1 cellular context compared by ENCODE assay signal in the genomic region with DNA sequence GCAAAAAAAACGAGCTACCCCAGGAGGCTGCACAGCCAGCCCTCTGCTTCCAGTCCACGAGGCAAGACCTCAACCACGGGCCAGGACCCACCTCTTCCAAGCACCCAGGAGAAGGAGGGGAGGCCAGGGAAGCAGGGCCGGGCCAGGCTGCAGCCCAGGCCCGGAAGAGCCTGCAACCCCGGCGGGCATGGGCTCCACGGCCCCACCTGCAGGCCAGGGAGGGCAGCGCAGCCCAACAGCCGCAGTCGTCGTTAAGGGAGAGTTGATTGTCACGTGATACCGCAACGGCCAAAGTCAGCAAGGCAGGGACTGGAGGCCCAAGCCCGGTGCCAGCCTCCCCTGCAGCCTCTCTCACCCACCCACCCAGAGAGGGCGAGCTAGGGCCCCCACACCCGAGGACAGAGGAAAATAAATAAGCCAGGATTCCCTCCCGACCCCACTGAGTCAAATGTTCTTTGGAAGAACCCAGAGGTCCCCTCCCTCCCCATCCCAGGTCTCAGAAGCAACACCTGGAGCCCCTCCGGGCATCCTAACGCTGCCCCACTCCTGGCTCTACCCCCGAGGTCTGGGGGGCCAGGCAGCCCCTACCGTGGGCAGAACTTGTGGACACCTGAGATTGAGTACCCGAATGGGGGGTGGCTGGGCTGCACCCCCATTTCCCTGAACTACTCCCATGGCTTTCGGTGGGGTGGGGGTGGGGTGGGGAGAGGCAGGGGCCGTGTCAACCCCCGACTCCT.
TF ChIP-seq lines count a peak whose summit lies in the region.

No MANE protein-coding gene starts in this region.

TF ChIP-seq in HepG2, 621 proteins besides CTCF, POLR2A, EP300 and RAD21 (continued from another document and continues in another):
- TF ChIP-seq, protein P1, sequence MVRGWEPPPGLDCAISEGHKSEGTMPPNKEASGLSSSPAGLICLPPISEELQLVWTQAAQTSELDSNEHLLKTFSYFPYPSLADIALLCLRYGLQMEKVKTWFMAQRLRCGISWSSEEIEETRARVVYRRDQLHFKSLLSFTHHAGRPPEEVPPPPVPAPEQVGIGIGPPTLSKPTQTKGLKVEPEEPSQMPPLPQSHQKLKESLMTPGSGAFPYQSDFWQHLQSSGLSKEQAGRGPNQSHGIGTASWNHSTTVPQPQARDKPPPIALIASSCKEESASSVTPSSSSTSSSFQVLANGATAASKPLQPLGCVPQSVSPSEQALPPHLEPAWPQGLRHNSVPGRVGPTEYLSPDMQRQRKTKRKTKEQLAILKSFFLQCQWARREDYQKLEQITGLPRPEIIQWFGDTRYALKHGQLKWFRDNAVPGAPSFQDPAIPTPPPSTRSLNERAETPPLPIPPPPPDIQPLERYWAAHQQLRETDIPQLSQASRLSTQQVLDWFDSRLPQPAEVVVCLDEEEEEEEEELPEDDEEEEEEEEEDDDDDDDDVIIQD (CRISPR knock-in tag; IDR thresholded peaks at IDR 0.05; ENCODE audit: low read depth) = no peak
- TF ChIP-seq TEAD2 (CRISPR knock-in tag; IDR thresholded peaks at IDR 0.05) (no peak), ZNF572 (CRISPR knock-in tag; IDR thresholded peaks at IDR 0.05) (no peak), SALL1 (CRISPR knock-in tag; IDR thresholded peaks at IDR 0.05) (peak; percentile 46; the same call in 1 of the 2 replicates), HMG20A (CRISPR knock-in tag; IDR thresholded peaks at IDR 0.05; ENCODE audit: borderline replicate concordance) (no peak), ZSCAN25 (CRISPR knock-in tag; IDR thresholded peaks at IDR 0.05) (peak; percentile 40; the same call in 1 of the 2 replicates), RBFOX2 (IDR thresholded peaks at IDR 0.05; ENCODE audit: low read depth, low read length) (no peak), ZNF746 (CRISPR knock-in tag; IDR thresholded peaks at IDR 0.05) (no peak), AKAP8 (CRISPR knock-in tag; IDR thresholded peaks at IDR 0.05) (peak; percentile 58; the same call in 1 of the 2 replicates), SP1 (IDR thresholded peaks at IDR 0.05) (no peak), SP1 (CRISPR knock-in tag; IDR thresholded peaks at IDR 0.05) (0 out of 2 replicates have a peak, but pooled peaks have one; percentile 22), ZNF768 (CRISPR knock-in tag; IDR thresholded peaks at IDR 0.05) (peak; percentile 23; the same call in 1 of the 2 replicates), ZNF274 (CRISPR knock-in tag; IDR thresholded peaks at IDR 0.05) (no peak), PITX1 (CRISPR knock-in tag; IDR thresholded peaks at IDR 0.05) (0 out of 2 replicates have a peak, but pooled peaks have one; percentile 36), ZNF883 (CRISPR knock-in tag; IDR thresholded peaks at IDR 0.05; ENCODE audit: not compliant biosample characterization) (peak; percentile 20), TARDBP (CRISPR knock-in tag; IDR thresholded peaks at IDR 0.05) (no peak), POGZ (CRISPR knock-in tag; IDR thresholded peaks at IDR 0.05) (0 out of 2 replicates have a peak, but pooled peaks have one; percentile 24), MTF1 (CRISPR knock-in tag; IDR thresholded peaks at IDR 0.05) (no peak), MED1 (CRISPR knock-in tag; IDR thresholded peaks at IDR 0.05) (no peak), ZNF20 (CRISPR knock-in tag; IDR thresholded peaks at IDR 0.05) (no peak), GATA4 (IDR thresholded peaks at IDR 0.05; ENCODE audit: borderline replicate concordance, low read depth) (no peak), ZSCAN12 (CRISPR knock-in tag; IDR thresholded peaks at IDR 0.05) (no peak), PAX8 (CRISPR knock-in tag; IDR thresholded peaks at IDR 0.05; ENCODE audit: borderline replicate concordance) (no peak), ZFY (CRISPR knock-in tag; IDR thresholded peaks at IDR 0.05) (peak; percentile 46; the same call in 1 of the 2 replicates), ELF3 (CRISPR knock-in tag; IDR thresholded peaks at IDR 0.05) (peak; percentile 60; the same call in 1 of the 2 replicates), ZNF782 (CRISPR knock-in tag; IDR thresholded peaks at IDR 0.05; ENCODE audit: borderline replicate concordance) (0 out of 2 replicates have a peak, but pooled peaks have one; percentile 15), ZNF543 (CRISPR knock-in tag; IDR thresholded peaks at IDR 0.05) (peak; percentile 20; the same call in 1 of the 2 replicates), RBM22 (optimal IDR thresholded peaks at IDR 0.05; ENCODE audit: low read length) (peak; percentile 46), HNRNPL (IDR thresholded peaks at IDR 0.05; ENCODE audit: low read depth, low read length) (0 out of 2 replicates have a peak, but pooled peaks have one; percentile 45), XRCC5 (optimal IDR thresholded peaks at IDR 0.05; ENCODE audit: low read length) (peak; percentile 96), ZNF101 (CRISPR knock-in tag; IDR thresholded peaks at IDR 0.05; ENCODE audit: borderline replicate concordance, low read depth) (no peak), FOXM1 (CRISPR knock-in tag; IDR thresholded peaks at IDR 0.05) (no peak), ELF1 (CRISPR knock-in tag; IDR thresholded peaks at IDR 0.05) (peak; percentile 86), GABPB1 (CRISPR knock-in tag; IDR thresholded peaks at IDR 0.05) (peak; percentile 75), YY1 (IDR thresholded peaks at IDR 0.05; ENCODE audit: insufficient read depth, insufficient replicate concordance, low read depth, low read length) (peak; percentile 48), MYC (CRISPR knock-in tag; IDR thresholded peaks at IDR 0.05; ENCODE audit: borderline replicate concordance) (peak; percentile 37; the same call in 1 of the 2 replicates), NPAS2 (CRISPR knock-in tag; IDR thresholded peaks at IDR 0.05; ENCODE audit: borderline replicate concordance) (no peak), GABPA (IDR thresholded peaks at IDR 0.05; ENCODE audit: low read depth, low read length) (no peak), GABPA (CRISPR knock-in tag; IDR thresholded peaks at IDR 0.05; ENCODE audit: low read depth) (no peak), HOXD1 (CRISPR knock-in tag; IDR thresholded peaks at IDR 0.05) (no peak), RXRB (CRISPR knock-in tag; IDR thresholded peaks at IDR 0.05; ENCODE audit: borderline replicate concordance) (no peak; the same call in 1 of the 2 replicates), SIN3B (IDR thresholded peaks at IDR 0.05; ENCODE audit: low read length) (no peak), PCBP1 (IDR thresholded peaks at IDR 0.05; ENCODE audit: borderline replicate concordance, low read depth, low read length) (0 out of 2 replicates have a peak, but pooled peaks have one; percentile 33), ZNF263 (CRISPR knock-in tag; IDR thresholded peaks at IDR 0.05) (0 out of 2 replicates have a peak, but pooled peaks have one; percentile 20), ZFP82 (CRISPR knock-in tag; IDR thresholded peaks at IDR 0.05; ENCODE audit: borderline replicate concordance) (0 out of 2 replicates have a peak, but pooled peaks have one; percentile 27)
- TF ChIP-seq, protein P2, sequence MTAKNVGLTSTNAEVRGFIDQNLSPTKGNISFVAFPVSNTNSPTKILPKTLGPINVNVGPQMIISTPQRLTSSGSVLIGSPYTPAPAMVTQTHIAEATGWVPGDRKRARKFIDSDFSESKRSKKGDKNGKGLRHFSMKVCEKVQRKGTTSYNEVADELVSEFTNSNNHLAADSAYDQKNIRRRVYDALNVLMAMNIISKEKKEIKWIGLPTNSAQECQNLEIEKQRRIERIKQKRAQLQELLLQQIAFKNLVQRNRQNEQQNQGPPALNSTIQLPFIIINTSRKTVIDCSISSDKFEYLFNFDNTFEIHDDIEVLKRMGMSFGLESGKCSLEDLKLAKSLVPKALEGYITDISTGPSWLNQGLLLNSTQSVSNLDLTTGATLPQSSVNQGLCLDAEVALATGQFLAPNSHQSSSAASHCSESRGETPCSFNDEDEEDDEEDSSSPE (CRISPR knock-in tag; IDR thresholded peaks at IDR 0.05) = 0 out of 2 replicates have a peak, but pooled peaks have one; percentile 32
- TF ChIP-seq, protein P3, sequence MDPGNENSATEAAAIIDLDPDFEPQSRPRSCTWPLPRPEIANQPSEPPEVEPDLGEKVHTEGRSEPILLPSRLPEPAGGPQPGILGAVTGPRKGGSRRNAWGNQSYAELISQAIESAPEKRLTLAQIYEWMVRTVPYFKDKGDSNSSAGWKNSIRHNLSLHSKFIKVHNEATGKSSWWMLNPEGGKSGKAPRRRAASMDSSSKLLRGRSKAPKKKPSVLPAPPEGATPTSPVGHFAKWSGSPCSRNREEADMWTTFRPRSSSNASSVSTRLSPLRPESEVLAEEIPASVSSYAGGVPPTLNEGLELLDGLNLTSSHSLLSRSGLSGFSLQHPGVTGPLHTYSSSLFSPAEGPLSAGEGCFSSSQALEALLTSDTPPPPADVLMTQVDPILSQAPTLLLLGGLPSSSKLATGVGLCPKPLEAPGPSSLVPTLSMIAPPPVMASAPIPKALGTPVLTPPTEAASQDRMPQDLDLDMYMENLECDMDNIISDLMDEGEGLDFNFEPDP (CRISPR knock-in tag; conservative IDR thresholded peaks at IDR 0.05) = no peak
- TF ChIP-seq, protein P4, sequence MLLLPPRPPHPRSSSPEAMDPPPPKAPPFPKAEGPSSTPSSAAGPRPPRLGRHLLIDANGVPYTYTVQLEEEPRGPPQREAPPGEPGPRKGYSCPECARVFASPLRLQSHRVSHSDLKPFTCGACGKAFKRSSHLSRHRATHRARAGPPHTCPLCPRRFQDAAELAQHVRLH (CRISPR knock-in tag; IDR thresholded peaks at IDR 0.05; ENCODE audit: borderline replicate concordance, low read depth) = no peak
- TF ChIP-seq, protein P5, sequence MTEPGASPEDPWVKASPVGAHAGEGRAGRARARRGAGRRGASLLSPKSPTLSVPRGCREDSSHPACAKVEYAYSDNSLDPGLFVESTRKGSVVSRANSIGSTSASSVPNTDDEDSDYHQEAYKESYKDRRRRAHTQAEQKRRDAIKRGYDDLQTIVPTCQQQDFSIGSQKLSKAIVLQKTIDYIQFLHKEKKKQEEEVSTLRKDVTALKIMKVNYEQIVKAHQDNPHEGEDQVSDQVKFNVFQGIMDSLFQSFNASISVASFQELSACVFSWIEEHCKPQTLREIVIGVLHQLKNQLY (CRISPR knock-in tag; IDR thresholded peaks at IDR 0.05) = peak; percentile 67; the same call in 1 of the 2 replicates
- TF ChIP-seq, protein P6, sequence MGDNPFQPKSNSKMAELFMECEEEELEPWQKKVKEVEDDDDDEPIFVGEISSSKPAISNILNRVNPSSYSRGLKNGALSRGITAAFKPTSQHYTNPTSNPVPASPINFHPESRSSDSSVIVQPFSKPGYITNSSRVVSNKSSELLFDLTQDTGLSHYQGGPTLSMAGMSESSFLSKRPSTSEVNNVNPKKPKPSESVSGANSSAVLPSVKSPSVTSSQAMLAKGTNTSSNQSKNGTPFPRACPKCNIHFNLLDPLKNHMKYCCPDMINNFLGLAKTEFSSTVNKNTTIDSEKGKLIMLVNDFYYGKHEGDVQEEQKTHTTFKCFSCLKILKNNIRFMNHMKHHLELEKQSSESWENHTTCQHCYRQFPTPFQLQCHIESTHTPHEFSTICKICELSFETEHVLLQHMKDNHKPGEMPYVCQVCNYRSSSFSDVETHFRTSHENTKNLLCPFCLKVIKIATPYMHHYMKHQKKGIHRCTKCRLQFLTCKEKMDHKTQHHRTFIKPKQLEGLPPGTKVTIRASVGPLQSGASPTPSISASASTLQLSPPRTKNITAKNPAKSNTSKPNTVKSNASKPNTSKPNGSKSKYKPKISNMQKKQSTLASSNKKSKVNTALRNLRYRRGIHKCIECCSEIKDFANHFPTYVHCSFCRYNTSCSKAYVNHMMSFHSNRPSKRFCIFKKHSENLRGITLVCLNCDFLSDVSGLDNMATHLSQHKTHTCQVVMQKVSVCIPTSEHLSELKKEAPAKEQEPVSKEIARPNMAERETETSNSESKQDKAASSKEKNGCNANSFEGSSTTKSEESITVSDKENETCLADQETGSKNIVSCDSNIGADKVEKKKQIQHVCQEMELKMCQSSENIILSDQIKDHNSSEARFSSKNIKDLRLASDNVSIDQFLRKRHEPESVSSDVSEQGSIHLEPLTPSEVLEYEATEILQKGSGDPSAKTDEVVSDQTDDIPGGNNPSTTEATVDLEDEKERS (CRISPR knock-in tag; IDR thresholded peaks at IDR 0.05) = no peak
- TF ChIP-seq, protein P7, sequence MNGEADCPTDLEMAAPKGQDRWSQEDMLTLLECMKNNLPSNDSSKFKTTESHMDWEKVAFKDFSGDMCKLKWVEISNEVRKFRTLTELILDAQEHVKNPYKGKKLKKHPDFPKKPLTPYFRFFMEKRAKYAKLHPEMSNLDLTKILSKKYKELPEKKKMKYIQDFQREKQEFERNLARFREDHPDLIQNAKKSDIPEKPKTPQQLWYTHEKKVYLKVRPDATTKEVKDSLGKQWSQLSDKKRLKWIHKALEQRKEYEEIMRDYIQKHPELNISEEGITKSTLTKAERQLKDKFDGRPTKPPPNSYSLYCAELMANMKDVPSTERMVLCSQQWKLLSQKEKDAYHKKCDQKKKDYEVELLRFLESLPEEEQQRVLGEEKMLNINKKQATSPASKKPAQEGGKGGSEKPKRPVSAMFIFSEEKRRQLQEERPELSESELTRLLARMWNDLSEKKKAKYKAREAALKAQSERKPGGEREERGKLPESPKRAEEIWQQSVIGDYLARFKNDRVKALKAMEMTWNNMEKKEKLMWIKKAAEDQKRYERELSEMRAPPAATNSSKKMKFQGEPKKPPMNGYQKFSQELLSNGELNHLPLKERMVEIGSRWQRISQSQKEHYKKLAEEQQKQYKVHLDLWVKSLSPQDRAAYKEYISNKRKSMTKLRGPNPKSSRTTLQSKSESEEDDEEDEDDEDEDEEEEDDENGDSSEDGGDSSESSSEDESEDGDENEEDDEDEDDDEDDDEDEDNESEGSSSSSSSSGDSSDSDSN (CRISPR knock-in tag; IDR thresholded peaks at IDR 0.05) = peak; percentile 62
- TF ChIP-seq, protein P8, sequence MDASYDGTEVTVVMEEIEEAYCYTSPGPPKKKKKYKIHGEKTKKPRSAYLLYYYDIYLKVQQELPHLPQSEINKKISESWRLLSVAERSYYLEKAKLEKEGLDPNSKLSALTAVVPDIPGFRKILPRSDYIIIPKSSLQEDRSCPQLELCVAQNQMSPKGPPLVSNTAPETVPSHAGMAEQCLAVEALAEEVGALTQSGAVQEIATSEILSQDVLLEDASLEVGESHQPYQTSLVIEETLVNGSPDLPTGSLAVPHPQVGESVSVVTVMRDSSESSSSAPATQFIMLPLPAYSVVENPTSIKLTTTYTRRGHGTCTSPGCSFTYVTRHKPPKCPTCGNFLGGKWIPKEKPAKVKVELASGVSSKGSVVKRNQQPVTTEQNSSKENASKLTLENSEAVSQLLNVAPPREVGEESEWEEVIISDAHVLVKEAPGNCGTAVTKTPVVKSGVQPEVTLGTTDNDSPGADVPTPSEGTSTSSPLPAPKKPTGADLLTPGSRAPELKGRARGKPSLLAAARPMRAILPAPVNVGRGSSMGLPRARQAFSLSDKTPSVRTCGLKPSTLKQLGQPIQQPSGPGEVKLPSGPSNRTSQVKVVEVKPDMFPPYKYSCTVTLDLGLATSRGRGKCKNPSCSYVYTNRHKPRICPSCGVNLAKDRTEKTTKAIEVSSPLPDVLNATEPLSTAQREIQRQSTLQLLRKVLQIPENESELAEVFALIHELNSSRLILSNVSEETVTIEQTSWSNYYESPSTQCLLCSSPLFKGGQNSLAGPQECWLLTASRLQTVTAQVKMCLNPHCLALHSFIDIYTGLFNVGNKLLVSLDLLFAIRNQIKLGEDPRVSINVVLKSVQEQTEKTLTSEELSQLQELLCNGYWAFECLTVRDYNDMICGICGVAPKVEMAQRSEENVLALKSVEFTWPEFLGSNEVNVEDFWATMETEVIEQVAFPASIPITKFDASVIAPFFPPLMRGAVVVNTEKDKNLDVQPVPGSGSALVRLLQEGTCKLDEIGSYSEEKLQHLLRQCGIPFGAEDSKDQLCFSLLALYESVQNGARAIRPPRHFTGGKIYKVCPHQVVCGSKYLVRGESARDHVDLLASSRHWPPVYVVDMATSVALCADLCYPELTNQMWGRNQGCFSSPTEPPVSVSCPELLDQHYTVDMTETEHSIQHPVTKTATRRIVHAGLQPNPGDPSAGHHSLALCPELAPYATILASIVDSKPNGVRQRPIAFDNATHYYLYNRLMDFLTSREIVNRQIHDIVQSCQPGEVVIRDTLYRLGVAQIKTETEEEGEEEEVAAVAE (CRISPR knock-in tag; IDR thresholded peaks at IDR 0.05; ENCODE audit: borderline replicate concordance) = no peak
